Comparison of ENCODE assay signal across 25 cellular contexts in genomic region chr3:138338816-138339215, GRCh38. TPM values are rescaled to one million over a fixed set of nuclear protein-coding genes. Genes with fewer than 3 reads are reported as not detected.
DNase-seq lines count a peak whose midpoint lies in the region; ATAC-seq lines count a peak whose summit lies in the region.
"Had no signal": no experiment of that assay in that cellular context is flagged by ENCODE, and none has a peak within 500 bp of the region (broad histone marks: within the 10 kb centered on the region; RNA-seq: fewer than 3 reads in every experiment).

No MANE protein-coding gene starts in this region.

- no peaks in the 10 kb centered on the region for H3K36me3 Mint-ChIP-seq in T-cell
- H3K36me3 Mint-ChIP-seq: CD4-positive, CD25-positive, alpha-beta regulatory T cell had no signal

- H3K27me3 Mint-ChIP-seq in T-cell: peaks cover 3 to 10% of the 10 kb centered on the region in 2 donors
- H3K27me3 Mint-ChIP-seq: stimulated activated naive CD8-positive, alpha-beta T cell treated with anti-CD3 and anti-CD28 coated beads, Interleukin-15, amount 100 ng/mL, for 72 hours had no signal

- intact Hi-C loops in Right ventricle myocardium superior (cut with DNase I) (no loop called here), cardiac septum (cut with DNase I) (loop anchor here (10.0 kb wide), 2 partner anchors 154 to 576 kb away; partner anchors contain the start of gene ARMC8)

- ATAC-seq in Right ventricle myocardium superior (ENCODE audit: poor library complexity): peak; percentile 64
- no peak for ATAC-seq in T-cell (replicated peaks in 1 of 4)
- ATAC-seq: GM12878; HepG2; stimulated activated naive CD8-positive, alpha-beta T cell treated with anti-CD3 and anti-CD28 coated beads, Interleukin-15, amount 100 ng/mL, for 72 hours had no signal

- H3K9me3 Mint-ChIP-seq in T-cell: no peaks in the 10 kb centered on the region
- H3K9me3 Mint-ChIP-seq: stimulated activated naive CD8-positive, alpha-beta T cell treated with anti-CD3 and anti-CD28 coated beads, Interleukin-15, amount 100 ng/mL, for 72 hours; T-helper 1 cell treated with Interleukin-12 subunit alpha and Interleukin-12 subunit beta and Interleukin-4 antibody, amounts not matched to agents 30 μg/mL and 1 μg/mL, for 36 hours had no signal

- no peaks in the 10 kb centered on the region for H3K4me1 Mint-ChIP-seq in T-cell
- H3K4me1 Mint-ChIP-seq: CD4-positive, CD25-positive, alpha-beta regulatory T cell; stimulated activated naive CD8-positive, alpha-beta T cell treated with anti-CD3 and anti-CD28 coated beads, Interleukin-15, amount 100 ng/mL, for 72 hours had no signal

- DNase-seq in Right ventricle myocardium superior: no peak
- no peak for DNase-seq in cardiac septum (ENCODE audit: low spot score)
- peak; percentile 57 for DNase-seq in cerebellar cortex (ENCODE audit: low spot score)
- DNase-seq in myocyte (ENCODE audit: low read depth): peak; percentile 95
- no peak for DNase-seq in stimulated activated CD8-positive, alpha-beta memory T cell treated with anti-CD3 and anti-CD28 coated beads, Interleukin-4, amount 100 ng/mL, for 48 hours
- no peak for DNase-seq in effector CD8-positive, alpha-beta T cell (lab: John Stamatoyannopoulos, UW)
- DNase-seq in NCI-H2081 treated with DMSO at 0.1 percent for 48 hours (lab: John Stamatoyannopoulos, UW): no peak
- DNase-seq in T-cell: no peak
- DNase-seq: activated CD4-positive, alpha-beta T cell treated with anti-CD3 and anti-CD28 coated beads for 4 hours; activated CD8-positive, alpha-beta memory T cell treated with anti-CD3 and anti-CD28 coated beads for 24 hours; activated gamma-delta T cell treated with Interleukin-2 at 50 U/mL for 16 hours; CD4-positive, CD25-positive, alpha-beta regulatory T cell; Karpas-422; kidney; MV-4-11; NCI-H146; NCI-H69; stimulated activated naive CD8-positive, alpha-beta T cell treated with anti-CD3 and anti-CD28 coated beads, Interleukin-15, amount 100 ng/mL, for 72 hours; thyroid gland had no signal

- POLR2A ChIA-PET in T-cell (lab: Charles Lee): no interaction called here

- no peak overlapping the region for H3K27ac Mint-ChIP-seq in T-cell
- H3K27ac Mint-ChIP-seq: CD4-positive, CD25-positive, alpha-beta regulatory T cell; stimulated activated naive CD8-positive, alpha-beta T cell treated with anti-CD3 and anti-CD28 coated beads, Interleukin-15, amount 100 ng/mL, for 72 hours; T-helper 1 cell treated with Interleukin-12 subunit alpha and Interleukin-12 subunit beta and Interleukin-4 antibody, amounts not matched to agents 30 μg/mL and 1 μg/mL, for 36 hours had no signal

- no peak overlapping the region for H3K4me3 Mint-ChIP-seq in T-cell
- H3K4me3 Mint-ChIP-seq: CD4-positive, CD25-positive, alpha-beta regulatory T cell; stimulated activated naive CD8-positive, alpha-beta T cell treated with anti-CD3 and anti-CD28 coated beads, Interleukin-15, amount 100 ng/mL, for 72 hours; T-helper 1 cell treated with Interleukin-12 subunit alpha and Interleukin-12 subunit beta and Interleukin-4 antibody, amounts not matched to agents 30 μg/mL and 1 μg/mL, for 36 hours had no signal

- CTCF ChIA-PET in T-cell (lab: Charles Lee): no interaction called here

RNA-seq across cellular contexts. Expression of gene NME9, which starts 9.2 kb away (rescaled TPM):
- not detected for total RNA-seq in Right ventricle myocardium superior
- total RNA-seq in cardiac septum: not detected
- not detected in 2 replicates for total RNA-seq in myocyte
- polyA plus RNA-seq in myocyte (2012): 0.44 TPM
- total RNA-seq in T-cell: 1 to 10 TPM in 1 of 5 donors, under 1 TPM in 4; 0.51 to 1.3 (median 0.88) TPM
- total RNA-seq: A172; CD4-positive, CD25-positive, alpha-beta regulatory T cell; chondrocyte; GM12878; HepG2; RPMI7951 had no signal
- polyA plus RNA-seq: HepG2 had no signal

RNA-seq across cellular contexts. Expression of gene MRAS, which starts 9.6 kb away (rescaled TPM):
- total RNA-seq in Right ventricle myocardium superior (368 TPM), cardiac septum (327 TPM), myocyte (429 and 482 TPM in 2 replicates), T-cell (under 1 TPM in 4 of 5 donors, not detected in 1; 0.28 to 0.49 (median 0.42) TPM)
- polyA plus RNA-seq in myocyte (2012): 883 TPM
- total RNA-seq: CD4-positive, CD25-positive, alpha-beta regulatory T cell had no signal
- polyA plus RNA-seq: CD4-positive, CD25-positive, alpha-beta regulatory T cell had no signal

Comparison
In these comparisons a context has a peak if more than half of its experiments do, and no peak if none do; other contexts are left out.
1. DNase-seq: peak in cerebellar cortex (single experiment) and myocyte (single experiment); none in Right ventricle myocardium superior (single experiment), cardiac septum (single experiment), stimulated activated CD8-positive, alpha-beta memory T cell treated with anti-CD3 and anti-CD28 coated beads, Interleukin-4, amount 100 ng/mL, for 48 hours (single experiment), effector CD8-positive, alpha-beta T cell (single experiment), NCI-H2081 treated with DMSO at 0.1 percent for 48 hours (single experiment) and T-cell (0 of 34).
2. RNA of gene MRAS, which starts 9.6 kb away (total RNA-seq): 429 to 482 TPM in myocyte, 368 TPM in Right ventricle myocardium superior (single experiment) and 327 TPM in cardiac septum (single experiment); 0.28 to 0.49 TPM in T-cell; every median in the first group is over 100 times any median in the second.